Comparison of ENCODE assay signal across 8 cellular contexts in the genomic region with DNA sequence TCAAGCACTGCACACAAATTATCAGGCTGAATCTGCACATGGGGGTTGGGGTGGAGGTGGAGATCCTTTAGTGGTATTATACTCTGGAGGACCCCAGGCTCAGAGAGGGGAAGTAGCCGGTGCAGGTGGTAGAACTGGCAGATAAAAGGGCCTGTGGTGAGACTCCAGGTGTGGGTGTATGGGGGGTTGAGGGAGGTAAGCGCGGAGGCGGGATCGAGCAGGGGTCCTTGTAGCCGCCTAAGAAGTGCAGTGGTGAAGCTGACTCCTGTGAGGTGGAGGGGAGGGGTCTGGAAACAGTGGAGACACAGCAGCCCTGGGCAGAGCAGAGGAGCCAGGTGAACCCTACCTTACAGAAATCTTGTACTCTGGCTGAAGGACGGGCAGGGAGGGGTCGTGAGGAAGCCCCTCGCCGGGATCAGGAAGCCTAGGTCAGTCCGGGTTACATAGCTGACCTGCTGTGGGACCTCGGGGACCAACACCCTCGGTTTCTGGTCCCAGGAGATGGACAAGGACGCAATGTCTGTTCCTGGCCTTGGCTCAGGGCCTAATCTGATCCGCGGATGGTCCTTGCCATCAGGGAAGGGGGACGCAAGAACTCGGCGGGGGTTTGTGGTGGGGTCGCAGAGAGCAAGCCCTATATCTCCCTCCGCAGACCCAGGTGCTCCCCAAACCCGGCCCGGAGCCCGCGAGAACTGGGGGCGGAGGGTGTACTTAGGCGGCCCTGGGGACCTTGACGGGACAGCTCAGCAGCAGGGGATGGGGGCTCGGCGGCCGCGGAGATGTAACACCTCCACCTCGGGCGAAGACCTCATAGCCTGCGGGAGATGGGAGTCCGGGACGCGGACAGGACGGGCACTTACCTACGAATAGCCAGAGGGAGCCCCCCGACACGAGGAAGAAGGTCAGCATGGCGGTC. TPM values are rescaled to one million over a fixed set of nuclear protein-coding genes. Genes with fewer than 3 reads are reported as not detected.
DNase-seq lines count a peak whose midpoint lies in the region; ATAC-seq, FAIRE-seq and TF ChIP-seq lines count a peak whose summit lies in the region.

No MANE protein-coding gene starts in this region.

- no peak overlapping the region for H3K9ac ChIP-seq in astrocyte (ENCODE audit: low read length)

- H3K36me3 Mint-ChIP-seq in astrocyte (ENCODE audit: low read depth, unreplicated experiment), result peaks cover 1% of the 10 kb centered on the region

- peak overlapping the region; percentile 81 for H3K4me2 ChIP-seq in astrocyte (ENCODE audit: low read length)

- H3K9me3 ChIP-seq in astrocyte (ENCODE audit: insufficient read depth, low read depth, low read length), result no peaks in the 10 kb centered on the region
- no peaks in the 10 kb centered on the region for H3K9me3 ChIP-seq in suprapubic skin

- peaks cover 61% of the 10 kb centered on the region for H3K27me3 Mint-ChIP-seq in astrocyte (ENCODE audit: low read depth, unreplicated experiment)

- TF ChIP-seq CTCF in astrocyte (IDR thresholded peaks at IDR 0.05; ENCODE audit: insufficient read depth, low read depth, low read length) (no peak), suprapubic skin (IDR thresholded peaks at IDR 0.05) (no peak)

- H3K36me3 ChIP-seq in astrocyte (ENCODE audit: insufficient read depth, low read length) (no peaks in the 10 kb centered on the region), suprapubic skin (no peaks in the 10 kb centered on the region)

- TF ChIP-seq EP300 in suprapubic skin (IDR thresholded peaks at IDR 0.05), result no peak

- H2AFZ ChIP-seq in astrocyte (ENCODE audit: low read depth, low read length), result peak overlapping the region; percentile 55

- H3K4me3 ChIP-seq in astrocyte (ENCODE audit: insufficient read depth, low read depth, low read length) (peak overlapping the region; percentile 38), suprapubic skin (peak overlapping the region; percentile 65)

- DNase-seq in activated CD4-positive, alpha-beta T cell treated with anti-CD3 and anti-CD28 coated beads for 1 hour, result peak; percentile 4
- no peak for DNase-seq in activated CD4-positive, alpha-beta T cell treated with anti-CD3 and anti-CD28 coated beads for 4 hours
- no peak for DNase-seq in astrocyte (ENCODE audit: low read depth)
- peak; percentile 43 for DNase-seq in left lobe of liver (ENCODE audit: low spot score)
- DNase-seq in suprapubic skin (ENCODE audit: low spot score in 2 of 2), result peak; percentile 56 to 70
- no peak for DNase-seq in stimulated activated CD4-positive, alpha-beta T cell treated with anti-CD3 and anti-CD28 coated beads, Interleukin-4, amount 100 ng/mL, for 1 hour

- no peak overlapping the region for H3K27ac ChIP-seq in astrocyte (ENCODE audit: low read depth, low read length)
- H3K27ac ChIP-seq in suprapubic skin, result no peak overlapping the region

- ATAC-seq in left lobe of liver (no peak), GM18498 (IDR thresholded peaks at IDR 0.05; ENCODE audit: unreplicated experiment) (no peak), HG03354 (IDR thresholded peaks at IDR 0.05; ENCODE audit: poor library complexity, severe bottlenecking, unreplicated experiment) (no peak)

- no peak for TF ChIP-seq POLR2A in suprapubic skin (IDR thresholded peaks at IDR 0.05)

- no peaks in the 10 kb centered on the region for H4K20me1 ChIP-seq in astrocyte (ENCODE audit: insufficient read depth, low read length)

- no peaks in the 10 kb centered on the region for H3K79me2 ChIP-seq in astrocyte (ENCODE audit: insufficient read depth, low read length)

- H3K27ac Mint-ChIP-seq in astrocyte (ENCODE audit: unreplicated experiment), result no peak overlapping the region

- H3K4me1 ChIP-seq in astrocyte (ENCODE audit: insufficient read depth, low read length) (no peaks in the 10 kb centered on the region), suprapubic skin (peaks cover 15% of the 10 kb centered on the region)

- peaks cover 5% of the 10 kb centered on the region for H3K9me3 Mint-ChIP-seq in astrocyte (ENCODE audit: unreplicated experiment)

- peak overlapping the region; percentile 77 for H3K4me3 Mint-ChIP-seq in astrocyte (ENCODE audit: unreplicated experiment)

- WGBS in suprapubic skin, result 25% methylated on average over 31 of the region's 43 CpGs

- H3K4me1 Mint-ChIP-seq in astrocyte (ENCODE audit: low read depth, unreplicated experiment), result no peaks in the 10 kb centered on the region

- no peak for FAIRE-seq in astrocyte (lab: Jason Lieb, UNC)

- H3K27me3 ChIP-seq in astrocyte (ENCODE audit: insufficient read depth, low read length) (peaks cover 24% of the 10 kb centered on the region), suprapubic skin (peaks cover 31% of the 10 kb centered on the region)

RNA-seq across cellular contexts. Expression of gene ACSL6, which starts 0.6 kb away (rescaled TPM):
- 0.07 TPM in 1 of 2 replicates, not detected in the other for total RNA-seq in astrocyte
- 3.7 TPM for total RNA-seq in left lobe of liver
- under 1 TPM in 3 of 4 donors, not detected in 1; 0.21 to 0.89 (median 0.23) TPM for total RNA-seq in suprapubic skin

RNA-seq across cellular contexts. Expression of gene IL3, which starts 49.6 kb away (rescaled TPM):
- total RNA-seq in astrocyte, result not detected in 2 replicates
- not detected for total RNA-seq in left lobe of liver
- not detected for total RNA-seq in suprapubic skin

Comparison
In these comparisons a context has a peak if more than half of its experiments do, and no peak if none do; other contexts are left out.
1. DNase-seq: peak in activated CD4-positive, alpha-beta T cell treated with anti-CD3 and anti-CD28 coated beads for 1 hour (single experiment), left lobe of liver (single experiment) and suprapubic skin (2 of 2); none in activated CD4-positive, alpha-beta T cell treated with anti-CD3 and anti-CD28 coated beads for 4 hours (0 of 2), astrocyte (single experiment) and stimulated activated CD4-positive, alpha-beta T cell treated with anti-CD3 and anti-CD28 coated beads, Interleukin-4, amount 100 ng/mL, for 1 hour (single experiment).